In the genomic region with DNA sequence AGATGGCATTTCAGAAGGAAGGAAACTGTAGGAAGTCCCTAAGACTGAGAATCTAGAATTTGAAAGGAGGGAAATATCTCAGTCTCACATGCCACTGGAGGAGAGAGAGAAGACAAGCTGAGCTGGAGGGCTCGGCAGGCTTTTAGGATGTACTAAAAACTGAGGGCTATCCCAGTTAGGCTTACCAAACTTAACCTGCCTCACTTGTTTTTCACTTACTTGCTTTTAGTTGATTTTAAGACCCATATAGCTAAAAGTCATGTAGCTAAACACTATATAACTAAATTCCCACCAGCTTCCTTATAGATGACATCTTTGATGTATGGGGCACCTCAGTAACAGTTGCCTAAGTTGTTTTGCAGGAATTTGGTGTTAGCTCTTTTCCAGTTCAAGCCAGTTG, we compare ENCODE assay signal across 7 cellular contexts.
"Had no signal": no experiment of that assay in that cellular context is flagged by ENCODE, and none has a peak within 500 bp of the region (broad histone marks: within the 10 kb centered on the region; RNA-seq: fewer than 3 reads in every experiment).

No MANE protein-coding gene starts in this region.

- H3K36me3 Mint-ChIP-seq: IgD-negative memory B cell had no signal

- FAIRE-seq: HepG2, K562 had no signal

- H3K4me3 ChIP-seq: K562 had no signal

- H3K27me3 Mint-ChIP-seq: IgD-negative memory B cell had no signal

- DNase-seq: IMR-90, KBM-7, KG1 had no signal

- ATAC-seq: HepG2, K562 had no signal

- H3K27ac Mint-ChIP-seq: IgD-negative memory B cell had no signal

- H3K4me1 Mint-ChIP-seq: IgD-negative memory B cell had no signal

- H3K4me3 Mint-ChIP-seq: IgD-negative memory B cell had no signal

- H3K27ac ChIP-seq: HL-60 had no signal
